ENCODE assay signal across 8 cellular contexts in the genomic region with DNA sequence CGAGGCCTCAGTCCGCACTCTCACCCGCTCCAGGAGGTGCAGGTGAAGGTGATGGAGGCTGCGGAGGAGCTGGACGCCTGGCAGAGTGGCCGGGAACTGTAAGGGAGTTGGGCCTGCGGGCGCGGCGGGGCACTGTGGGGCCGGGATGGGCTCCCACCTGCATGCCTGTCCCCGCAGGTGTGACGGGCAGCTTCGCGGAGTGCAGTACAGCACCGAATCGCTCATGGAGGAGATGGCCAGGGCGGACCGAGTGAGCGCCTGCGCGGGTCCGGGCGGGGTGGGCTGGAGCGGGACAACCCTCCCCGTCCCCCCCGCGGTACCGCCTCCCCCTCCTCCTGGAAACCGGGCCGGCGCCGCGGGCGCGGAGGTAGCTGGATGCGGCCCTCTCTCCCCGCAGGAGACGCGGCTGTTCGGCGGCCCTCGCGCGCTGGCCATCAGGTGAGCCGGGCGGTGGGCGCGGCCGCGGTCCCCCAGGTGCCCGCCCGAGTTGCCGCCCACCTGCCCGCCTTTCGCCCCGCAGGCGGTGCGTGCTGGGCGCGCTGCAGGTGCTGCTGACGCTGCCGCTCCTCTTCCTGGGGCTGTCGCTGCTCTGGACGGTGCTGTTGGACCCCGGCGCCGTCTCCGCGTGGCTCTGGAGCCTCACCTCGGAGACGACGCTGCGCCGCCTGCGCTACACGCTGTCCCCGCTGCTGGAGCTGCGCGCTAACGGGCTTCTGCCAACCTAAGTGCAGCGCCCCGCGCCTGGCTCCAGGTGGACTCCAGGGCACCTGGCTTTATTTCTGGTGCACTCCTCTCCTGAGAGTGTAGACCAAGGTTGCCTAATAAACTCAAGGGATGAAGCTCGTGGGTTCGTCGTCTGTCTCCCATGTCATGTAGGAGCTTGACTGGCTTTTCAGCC. TPM values are rescaled to one million over a fixed set of nuclear protein-coding genes. Genes with fewer than 3 reads are reported as not detected.
DNase-seq lines count a peak whose midpoint lies in the region; ATAC-seq, FAIRE-seq and TF ChIP-seq lines count a peak whose summit lies in the region.
"Not testable (repeated sequence)": the region's sequence is repeated elsewhere in the genome, so short reads cannot be mapped to it uniquely, and the experiment has no call there.
"Had no signal": no experiment of that assay in that cellular context is flagged by ENCODE, and none has a peak within 500 bp of the region (broad histone marks: within the 10 kb centered on the region; RNA-seq: fewer than 3 reads in every experiment).

No MANE protein-coding gene starts in this region.

- POLR2A ChIA-PET in PC-3 (lab: Charles Lee; ENCODE audit: unreplicated experiment); activated CD8-positive, alpha-beta T cell treated with anti-CD3 and anti-CD28 coated beads for 36 hours (lab: Charles Lee); K562 (lab: Yijun Ruan, JAX): not testable (repeated sequence)

- H3K9me1 ChIP-seq in K562 (ENCODE audit: control insufficient read depth, insufficient read depth, low read length) = not testable (repeated sequence)

- ATAC-seq in GM19372 (IDR thresholded peaks at IDR 0.05; ENCODE audit: low read depth, unreplicated experiment) = peak; percentile 3
- peak; percentile 1 for ATAC-seq in HG02759 (IDR thresholded peaks at IDR 0.05; ENCODE audit: unreplicated experiment)
- peak; percentile 12 for ATAC-seq in PC-3
- ATAC-seq in activated CD8-positive, alpha-beta T cell treated with anti-CD3 and anti-CD28 coated beads for 36 hours; K562: not testable (repeated sequence)
- ATAC-seq in psoas muscle = peak in 3 of 4 donors; percentile 1 to 15 (median 8)

- H3K79me2 ChIP-seq in PC-3 (ENCODE audit: low read length); K562 (ENCODE audit: control insufficient read depth, insufficient read depth, low read length): not testable (repeated sequence)

- H2AFZ ChIP-seq in PC-3 (ENCODE audit: low read length); K562 (ENCODE audit: low read depth, low read length): not testable (repeated sequence)

- H3K27me3 ChIP-seq in PC-3 (ENCODE audit: low read length); K562 (ENCODE audit: control insufficient read depth in 2 of 2, insufficient read depth in 2 of 2, low read length in 2 of 2); psoas muscle (ENCODE audit: insufficient read depth in 3 of 3, low read length in 2 of 3): not testable (repeated sequence)

- not testable (repeated sequence) for H3K4me1 Mint-ChIP-seq in activated CD8-positive, alpha-beta T cell treated with anti-CD3 and anti-CD28 coated beads for 36 hours (ENCODE audit: low read depth)

- BruUV-seq in PC-3 (replicated peaks; lab: Mats Ljungman, UMichigan); K562 (replicated peaks; lab: Mats Ljungman, UMichigan): not testable (repeated sequence)

- in situ Hi-C loops in K562 (cut with MboI) = not testable (repeated sequence)

- not testable (repeated sequence) for H3K36me3 ChIP-seq in PC-3 (ENCODE audit: low read depth, low read length); K562 (ENCODE audit: control insufficient read depth, insufficient read depth, low read length); kidney (ENCODE audit: control insufficient read depth in 1 of 2, insufficient read depth in 2 of 2, low read length in 2 of 2); psoas muscle (ENCODE audit: insufficient read depth in 1 of 2, low read depth in 1 of 2)

- not testable (repeated sequence) for H3K27ac Mint-ChIP-seq in activated CD8-positive, alpha-beta T cell treated with anti-CD3 and anti-CD28 coated beads for 36 hours

- TF ChIP-seq EP300 in K562 (IDR thresholded peaks at IDR 0.05; ENCODE audit: low read length) = not testable (repeated sequence)

- H3K4me2 ChIP-seq in PC-3 (ENCODE audit: low read length); K562 (ENCODE audit: insufficient read depth, low read length): not testable (repeated sequence)

- intact Hi-C loops in PC-3 (cut with micrococcal nuclease); activated CD8-positive, alpha-beta T cell treated with anti-CD3 and anti-CD28 coated beads for 36 hours (cut with micrococcal nuclease); K562 (cut with micrococcal nuclease); kidney (cut with DNase I); psoas muscle (cut with DNase I): not testable (repeated sequence)

- H3K9me3 Mint-ChIP-seq in activated CD8-positive, alpha-beta T cell treated with anti-CD3 and anti-CD28 coated beads for 36 hours = not testable (repeated sequence)

- H3K27ac ChIP-seq in PC-3 (ENCODE audit: low read length); K562 (ENCODE audit: extremely low read depth, low read depth, low read length); kidney (ENCODE audit: low read depth in 2 of 2, low read length in 2 of 2); psoas muscle: not testable (repeated sequence)

- H3K9me3 ChIP-seq in PC-3 (ENCODE audit: low read length); K562 (replicated peaks; ENCODE audit: control insufficient read depth, insufficient read depth, low read depth, low read length); kidney (ENCODE audit: control insufficient read depth in 1 of 2, low read length in 2 of 2); psoas muscle: not testable (repeated sequence)

- H3K4me3 Mint-ChIP-seq in activated CD8-positive, alpha-beta T cell treated with anti-CD3 and anti-CD28 coated beads for 36 hours = not testable (repeated sequence)

- not testable (repeated sequence) for TF ChIP-seq POLR2A in K562 (conservative IDR thresholded peaks at IDR 0.05)

- not testable (repeated sequence) for DNase-seq in PC-3; K562 (ENCODE audit: extremely low read depth in 1 of 4, low spot score in 3 of 4); psoas muscle
- peak; percentile 28 for DNase-seq in activated CD8-positive, alpha-beta T cell treated with anti-CD3 and anti-CD28 coated beads for 36 hours
- DNase-seq in kidney = peak; percentile 45

- not testable (repeated sequence) for H3K27me3 Mint-ChIP-seq in activated CD8-positive, alpha-beta T cell treated with anti-CD3 and anti-CD28 coated beads for 36 hours

- not testable (repeated sequence) for TF ChIP-seq CTCF in PC-3 (conservative IDR thresholded peaks at IDR 0.05; ENCODE audit: low read depth, low read length); activated CD8-positive, alpha-beta T cell treated with anti-CD3 and anti-CD28 coated beads for 36 hours (IDR thresholded peaks at IDR 0.05); K562 (IDR thresholded peaks at IDR 0.05 in 2 of 3, conservative IDR thresholded peaks at IDR 0.05 in 1 of 3; ENCODE audit: insufficient read depth in 2 of 3, low read depth in 1 of 3, low read length in 3 of 3); kidney (IDR thresholded peaks at IDR 0.05; ENCODE audit: borderline replicate concordance, extremely low read depth, insufficient read depth); psoas muscle (IDR thresholded peaks at IDR 0.05)

- H3K4me1 ChIP-seq in PC-3 (ENCODE audit: insufficient read depth, low read length); kidney (ENCODE audit: control insufficient read depth in 1 of 2, insufficient read depth in 1 of 2, low read depth in 1 of 2, low read length in 2 of 2); psoas muscle: not testable (repeated sequence)
- H3K4me1 ChIP-seq in K562 (replicated peaks in 1 of 2; ENCODE audit: control insufficient read depth in 2 of 2, insufficient read depth in 2 of 2, low read length in 2 of 2) = peaks cover 0 to 11% of the 10 kb centered on the region in 2 experiments; a peak in 2 of 5 replicates

- H4K20me1 ChIP-seq in PC-3 (ENCODE audit: low read length); K562 (replicated peaks; ENCODE audit: control insufficient read depth, insufficient read depth, low read length): not testable (repeated sequence)

- H3K9ac ChIP-seq in PC-3 (ENCODE audit: low read length); K562 (ENCODE audit: insufficient read depth in 1 of 2, low read depth in 2 of 2, low read length in 2 of 2); kidney (ENCODE audit: low read length in 2 of 2): not testable (repeated sequence)

- H3K9me2 ChIP-seq in PC-3 (replicated peaks; ENCODE audit: low read length) = not testable (repeated sequence)

- H3K36me3 Mint-ChIP-seq in activated CD8-positive, alpha-beta T cell treated with anti-CD3 and anti-CD28 coated beads for 36 hours (ENCODE audit: low read depth) = not testable (repeated sequence)

- H3K4me3 ChIP-seq in PC-3 (ENCODE audit: low read length); K562; kidney (ENCODE audit: low read length in 2 of 2); psoas muscle: not testable (repeated sequence)

- 88% methylated on average over 44 of the region's 87 CpGs for WGBS in K562 (ENCODE audit: insufficient coverage, low coverage, missing lambda C conversion rate)
- 15 to 46% (median 16%) methylated on average over 10 to 46 of the region's 87 CpGs for WGBS in psoas muscle, 3 donors

- CTCF ChIA-PET in PC-3 (lab: Charles Lee); activated CD8-positive, alpha-beta T cell treated with anti-CD3 and anti-CD28 coated beads for 36 hours (lab: Charles Lee); K562 (lab: Yijun Ruan, JAX; ENCODE audit: low intra/inter-chr PET ratio): not testable (repeated sequence)

- TF ChIP-seq RAD21 in K562 (CRISPR knock-in tag; conservative IDR thresholded peaks at IDR 0.05 in 1 of 2, IDR thresholded peaks at IDR 0.05 in 1 of 2) = not testable (repeated sequence)

- not testable (repeated sequence) for FAIRE-seq in K562 (lab: Jason Lieb, UNC); kidney (lab: Jason Lieb, UNC)

- not testable (repeated sequence) for H3F3A ChIP-seq in PC-3 (ENCODE audit: low read length, unreplicated experiment)

RNA-seq across cellular contexts. Expression of a gene that starts 2.2 kb away (rescaled TPM):
- 6.4 and 6.7 TPM in 2 replicates for total RNA-seq in PC-3 (2014; rRNA removed)
- total RNA-seq in activated CD8-positive, alpha-beta T cell treated with anti-CD3 and anti-CD28 coated beads for 36 hours = 1 to 10 TPM; 1.7 to 2.7 TPM
- total RNA-seq in K562 (2011; cell fraction: chromatin; rRNA removed; ENCODE audit: low replicate concordance) = 5.4 and 9.0 TPM in 2 replicates
- total RNA-seq in K562 (2011; cell fraction: nucleolus; rRNA removed) = 9.5 and 10.3 TPM in 2 replicates
- total RNA-seq in K562 (2011; cell fraction: nucleoplasm; rRNA removed) = 7.1 and 8.9 TPM in 2 replicates
- 3.4 and 4.6 TPM in 2 replicates for total RNA-seq in K562 (2014; rRNA removed)
- 0.41 and 0.84 TPM in 2 replicates for total RNA-seq in K562 (2014; rRNA removed; fragmentation: Illumina TruSeq; extraction: Trizol)
- total RNA-seq in K562 (2015; rRNA removed; fragmentation: Illumina TruSeq; extraction: Trizol) = 1.1 and 1.6 TPM in 2 replicates
- 5.8 and 7.1 TPM in 2 replicates for total RNA-seq in K562 (2021)
- 2.1 and 3.1 TPM in 2 replicates for polyA plus RNA-seq in K562 (2011; rRNA removed)
- polyA plus RNA-seq in K562 (2011; cell fraction: cytosol; rRNA removed) = 5.0 and 11.5 TPM in 2 replicates
- polyA plus RNA-seq in K562 (2011; cell fraction: nucleus; rRNA removed) = 13.1 and 16.7 TPM in 2 replicates
- 5.2 and 9.2 TPM in 2 replicates for polyA plus RNA-seq in K562 (2012)
- polyA plus RNA-seq in K562 (2014; fragmentation: Illumina TruSeq; extraction: Trizol) = 0.82 and 1.1 TPM in 2 replicates
- polyA plus RNA-seq in K562 (2014; fragmentation: Nextera tagmentation; extraction: Ambion mirVana) = under 1 TPM; 0.15 to 0.28 TPM
- 4.0 and 6.5 TPM in 2 replicates for polyA plus RNA-seq in K562 (2014; rRNA removed)
- 0.46 and 0.93 TPM in 2 replicates for polyA minus RNA-seq in K562 (2011; rRNA and poly(A)+ RNA removed)
- polyA minus RNA-seq in K562 (2011; cell fraction: cytosol; rRNA and poly(A)+ RNA removed) = 2.4 and 4.9 TPM in 2 replicates
- polyA minus RNA-seq in K562 (2011; cell fraction: nucleus; rRNA and poly(A)+ RNA removed) = 2.4 and 3.0 TPM in 2 replicates
- 1.4 TPM for total RNA-seq in kidney
- polyA plus RNA-seq in kidney (ENCODE audit: insufficient read depth, low read depth, low replicate concordance) = 2.1 TPM
- under 1 TPM in 1 of 4 donors, not detected in 3; 0.34 TPM for total RNA-seq in psoas muscle
- polyA plus RNA-seq in psoas muscle = under 1 TPM; 0.01 to 0.07 (median 0.06) TPM
- total RNA-seq: M059J had no signal

RNA-seq across cellular contexts. Expression of a gene that starts 52.2 kb away (rescaled TPM):
- total RNA-seq in PC-3 (2014; rRNA removed) (3.5 and 4.8 TPM in 2 replicates), K562 (2014; rRNA removed) (68.3 and 85.5 TPM in 2 replicates), K562 (2014; rRNA removed; fragmentation: Illumina TruSeq; extraction: Trizol) (25.5 and 25.6 TPM in 2 replicates), K562 (2015; rRNA removed; fragmentation: Illumina TruSeq; extraction: Trizol) (51.0 and 51.9 TPM in 2 replicates), K562 (2021) (104 and 117 TPM in 2 replicates), kidney (4.2 TPM), psoas muscle (1 to 10 TPM; 1.8 to 3.2 (median 2.3) TPM)
- 1 to 10 TPM; 3.8 to 4.1 TPM for total RNA-seq in activated CD8-positive, alpha-beta T cell treated with anti-CD3 and anti-CD28 coated beads for 36 hours
- total RNA-seq in K562 (2011; cell fraction: chromatin; rRNA removed; ENCODE audit: low replicate concordance) = 56.9 and 123 TPM in 2 replicates
- total RNA-seq in K562 (2011; cell fraction: nucleolus; rRNA removed) = 77.2 and 88.6 TPM in 2 replicates
- total RNA-seq in K562 (2011; cell fraction: nucleoplasm; rRNA removed) = 64.3 and 67.2 TPM in 2 replicates
- polyA plus RNA-seq in K562 (2011; rRNA removed) (19.7 and 20.7 TPM in 2 replicates), K562 (2014; fragmentation: Illumina TruSeq; extraction: Trizol) (35.5 and 50.6 TPM in 2 replicates), K562 (2014; fragmentation: Nextera tagmentation; extraction: Ambion mirVana) (1 to 10 TPM; 1.7 to 2.6 TPM), K562 (2014; rRNA removed) (40.8 and 41.4 TPM in 2 replicates), kidney (ENCODE audit: insufficient read depth, low read depth, low replicate concordance) (1.4 TPM), psoas muscle (1 to 10 TPM in 2 of 3 donors, under 1 TPM in 1; 0.94 to 2.2 (median 1.2) TPM)
- 25.5 and 39.2 TPM in 2 replicates for polyA plus RNA-seq in K562 (2011; cell fraction: cytosol; rRNA removed)
- 39.9 and 64.1 TPM in 2 replicates for polyA plus RNA-seq in K562 (2011; cell fraction: nucleus; rRNA removed)
- polyA plus RNA-seq in K562 (2012) = 40.2 and 58.7 TPM in 2 replicates
- 20.9 and 37.6 TPM in 2 replicates for polyA minus RNA-seq in K562 (2011; rRNA and poly(A)+ RNA removed)
- polyA minus RNA-seq in K562 (2011; cell fraction: cytosol; rRNA and poly(A)+ RNA removed) = 47.0 and 61.2 TPM in 2 replicates
- 31.5 and 40.1 TPM in 2 replicates for polyA minus RNA-seq in K562 (2011; cell fraction: nucleus; rRNA and poly(A)+ RNA removed)
